21 cellular contexts compared by ENCODE assay signal in genomic region chr10:70910486-70911350, GRCh38.
"Had no signal": no experiment of that assay in that cellular context is flagged by ENCODE, and none has a peak within 500 bp of the region (broad histone marks: within the 10 kb centered on the region; RNA-seq: fewer than 3 reads in every experiment).

No MANE protein-coding gene starts in this region.

- H3K27me3 ChIP-seq: adrenal gland, colonic mucosa, dorsolateral prefrontal cortex, ovary, right atrium auricular region, thyroid gland, vagina had no signal

- H3K27ac ChIP-seq: adrenal gland, colonic mucosa, dorsolateral prefrontal cortex, ovary, psoas muscle, right atrium auricular region, thyroid gland, vagina had no signal

- H3K4me3 ChIP-seq: adrenal gland, colonic mucosa, dorsolateral prefrontal cortex, ovary, psoas muscle, right atrium auricular region, thyroid gland, vagina had no signal

- H3K36me3 ChIP-seq: adrenal gland, colonic mucosa, ovary, right atrium auricular region, thyroid gland, vagina had no signal

- DNase-seq: activated B cell treated with CpG ODN at 0.5 μM for 24 hours; activated CD4-positive, alpha-beta T cell treated with anti-CD3 and anti-CD28 coated beads for 36 hours; activated CD4-positive, alpha-beta T cell treated with anti-CD3 and anti-CD28 coated beads, Interleukin-2, amount 50 U/mL, for 48 hours; activated CD8-positive, alpha-beta memory T cell treated with anti-CD3 and anti-CD28 coated beads, Interleukin-2, amount 50 U/mL, for 48 hours; activated naive CD4-positive, alpha-beta T cell; activated T-cell treated with anti-CD3 and anti-CD28 coated beads, Interleukin-2, amount 50 U/mL, for 4 hours; adrenal gland; colonic mucosa; effector memory CD8-positive, alpha-beta T cell; natural killer cell; stimulated activated CD4-positive, alpha-beta T cell treated with anti-CD3 and anti-CD28 coated beads, Interleukin-1b, Interleukin-23, amount 100 ng/mL, for 48 hours; substantia nigra; T-helper 1 cell; thyroid gland had no signal

- H3K4me1 ChIP-seq: adrenal gland, colonic mucosa, thyroid gland, vagina had no signal

- ATAC-seq: activated CD4-positive, alpha-beta T cell treated with anti-CD3 and anti-CD28 coated beads for 36 hours; activated T-cell treated with anti-CD3 and anti-CD28 coated beads, Interleukin-2, amount 50 U/mL, for 4 hours; effector memory CD8-positive, alpha-beta T cell; esophagus mucosa; left colon; natural killer cell; psoas muscle had no signal

- H3K9me3 ChIP-seq: adrenal gland, colonic mucosa, ovary, psoas muscle, right atrium auricular region, thyroid gland, vagina had no signal
